In the genomic region with DNA sequence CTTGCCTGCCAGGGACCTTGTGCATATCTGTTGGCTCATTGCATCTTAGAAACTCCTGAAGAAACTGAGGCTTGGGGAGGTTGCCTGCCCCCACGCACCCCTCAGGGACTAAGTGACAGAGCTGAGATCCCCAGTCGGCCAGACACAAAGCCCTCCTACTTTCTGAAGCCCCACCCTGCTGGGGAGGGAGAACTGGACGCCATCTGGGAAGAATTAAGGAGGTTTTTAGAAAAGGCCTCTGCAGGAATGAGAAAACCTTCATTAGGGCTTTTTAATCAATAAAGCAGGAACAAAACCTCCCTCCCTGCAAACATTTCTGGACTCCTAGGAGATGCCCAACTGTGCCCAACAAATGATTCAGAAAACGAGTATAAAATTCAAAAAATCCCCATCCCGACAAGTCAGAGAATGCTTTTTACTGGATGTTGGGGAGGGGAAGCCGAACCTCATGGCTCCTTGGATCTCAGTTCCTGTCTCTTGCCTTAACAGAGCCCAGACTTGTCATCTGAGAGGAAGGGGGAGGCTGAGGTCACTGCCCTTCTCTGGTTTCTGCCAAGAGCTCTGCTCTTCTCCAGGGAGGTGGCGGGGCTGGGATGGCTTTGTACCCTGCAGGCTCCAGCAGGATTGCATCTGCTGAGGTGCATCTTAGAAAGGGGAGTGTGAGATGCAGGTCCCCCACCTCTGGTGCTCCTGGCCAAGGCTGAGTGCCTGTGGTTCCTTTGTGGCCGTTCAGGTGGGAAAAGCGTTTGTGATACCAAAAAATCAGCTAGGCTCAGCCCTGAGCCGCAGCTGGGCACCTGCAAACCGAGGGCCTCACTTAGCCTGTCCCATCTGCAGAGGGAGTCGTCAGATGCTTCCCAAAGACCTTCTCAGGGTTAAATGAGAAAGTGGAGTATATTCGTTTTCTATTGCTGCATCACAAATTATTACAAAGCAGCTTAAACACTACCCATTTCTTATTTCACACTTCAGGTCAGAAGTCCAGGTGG, we compare ENCODE assay signal across 8 cellular contexts.
DNase-seq lines count a peak whose midpoint lies in the region; ATAC-seq, FAIRE-seq and TF ChIP-seq lines count a peak whose summit lies in the region.

No MANE protein-coding gene starts in this region.

- H3K36me3 ChIP-seq in K562 (ENCODE audit: control insufficient read depth, insufficient read depth, low read length) = no peaks in the 10 kb centered on the region
- no peaks in the 10 kb centered on the region for H3K36me3 ChIP-seq in spleen

- in situ Hi-C loops in K562 (cut with MboI) = no loop called here

- no peaks in the 10 kb centered on the region for H3K79me2 ChIP-seq in K562 (ENCODE audit: control insufficient read depth, insufficient read depth, low read length)

- no TSS peak for BruUV-seq in K562 (replicated peaks; lab: Mats Ljungman, UMichigan)

- TF ChIP-seq EP300 in K562 (IDR thresholded peaks at IDR 0.05; ENCODE audit: low read length) = no peak

- peak; percentile 75 for FAIRE-seq in K562 (lab: Jason Lieb, UNC)
- FAIRE-seq in GM12892 (lab: Jason Lieb, UNC) = no peak

- H3K4me1 ChIP-seq in K562 (replicated peaks in 1 of 2; ENCODE audit: control insufficient read depth in 2 of 2, insufficient read depth in 2 of 2, low read length in 2 of 2) (peaks cover 20 to 28% of the 10 kb centered on the region in 2 experiments), spleen (peaks cover 26 to 72% (median 51%) of the 10 kb centered on the region in 6 donors)

- peak overlapping the region in 1 of 2 experiments; percentile 59; a peak in 2 of 4 replicates for H3K9ac ChIP-seq in K562 (ENCODE audit: insufficient read depth in 1 of 2, low read depth in 2 of 2, low read length in 2 of 2)

- DNase-seq in HPDE6-E6E7 (ENCODE audit: extremely low spot score) = peak; percentile 54
- DNase-seq in K562 (ENCODE audit: extremely low read depth in 1 of 4, low spot score in 3 of 4) = peak in 3 of 4 experiments; percentile 29 to 35 (median 35)
- peak; percentile 32 for DNase-seq in inferior parietal cortex (ENCODE audit: extremely low spot score)
- DNase-seq in spleen = no peak
- no peak for DNase-seq in GM12892 (ENCODE audit: insufficient read length)

- no peak overlapping the region for H3K4me3 ChIP-seq in K562
- H3K4me3 ChIP-seq in spleen = no peak overlapping the region

- no peak for TF ChIP-seq RAD21 in K562 (CRISPR knock-in tag; conservative IDR thresholded peaks at IDR 0.05 in 1 of 2, IDR thresholded peaks at IDR 0.05 in 1 of 2)

- intact Hi-C loops in K562 (cut with micrococcal nuclease) = no loop called here
- intact Hi-C loops in spleen (cut with DNase I; ENCODE audit: low total_unique reads) = no loop called here

- POLR2A ChIA-PET in K562 (lab: Yijun Ruan, JAX) = interaction anchor here (0.7 to 3.0 kb wide), 5 partner anchors 10 to 26 kb away, joined by 3 to 21 read pairs (median 3); no protein-coding TSS in a partner anchor

- TF ChIP-seq POLR2A in K562 (conservative IDR thresholded peaks at IDR 0.05) (no peak), spleen (IDR thresholded peaks at IDR 0.05) (no peak), GM12892 (IDR thresholded peaks at IDR 0.05; ENCODE audit: low read depth, low read length) (no peak)

- ATAC-seq in K562 (no peak; the same call in 2 of the 3 replicates), HG03342 (IDR thresholded peaks at IDR 0.05; ENCODE audit: unreplicated experiment) (no peak), GM19035 (IDR thresholded peaks at IDR 0.05; ENCODE audit: unreplicated experiment) (no peak), HG03571 (IDR thresholded peaks at IDR 0.05; ENCODE audit: unreplicated experiment) (no peak)

- no peaks in the 10 kb centered on the region for H3K9me1 ChIP-seq in K562 (ENCODE audit: control insufficient read depth, insufficient read depth, low read length)

- H2AFZ ChIP-seq in K562 (ENCODE audit: low read depth, low read length) = peak overlapping the region; percentile 55

- H3K27me3 ChIP-seq in K562 (ENCODE audit: control insufficient read depth in 2 of 2, insufficient read depth in 2 of 2, low read length in 2 of 2) = no peaks in the 10 kb centered on the region
- H3K27me3 ChIP-seq in spleen (replicated peaks in 1 of 7) = no peaks in the 10 kb centered on the region

- CTCF ChIA-PET in K562 (lab: Yijun Ruan, JAX; ENCODE audit: low intra/inter-chr PET ratio) = no interaction called here

- H3K4me2 ChIP-seq in K562 (ENCODE audit: insufficient read depth, low read length) = no peak overlapping the region

- 45% methylated on average over 12 of the region's 13 CpGs for WGBS in K562 (ENCODE audit: insufficient coverage, low coverage, missing lambda C conversion rate)
- WGBS in spleen, 5 donors = 62 to 76% (median 72%) methylated on average over 12 to 13 of the region's 13 CpGs

- no peak overlapping the region for H3K27ac ChIP-seq in K562 (ENCODE audit: extremely low read depth, low read depth, low read length)
- peak overlapping the region in 7 of 8 donors; percentile 62 to 86 (median 78) for H3K27ac ChIP-seq in spleen

- H3K9me3 ChIP-seq in K562 (replicated peaks; ENCODE audit: control insufficient read depth, insufficient read depth, low read depth, low read length) (no peaks in the 10 kb centered on the region), spleen (no peaks in the 10 kb centered on the region)

- no peaks in the 10 kb centered on the region for H4K20me1 ChIP-seq in K562 (replicated peaks; ENCODE audit: control insufficient read depth, insufficient read depth, low read length)

- TF ChIP-seq CTCF in K562 (IDR thresholded peaks at IDR 0.05 in 2 of 3, conservative IDR thresholded peaks at IDR 0.05 in 1 of 3; ENCODE audit: insufficient read depth in 2 of 3, low read depth in 1 of 3, low read length in 3 of 3) (no peak), spleen (IDR thresholded peaks at IDR 0.05 in 8 of 11, conservative IDR thresholded peaks at IDR 0.05 in 3 of 11) (no peak)

TF ChIP-seq in K562, 482 proteins besides CTCF, POLR2A, EP300 and RAD21:
- TF ChIP-seq, protein P1, sequence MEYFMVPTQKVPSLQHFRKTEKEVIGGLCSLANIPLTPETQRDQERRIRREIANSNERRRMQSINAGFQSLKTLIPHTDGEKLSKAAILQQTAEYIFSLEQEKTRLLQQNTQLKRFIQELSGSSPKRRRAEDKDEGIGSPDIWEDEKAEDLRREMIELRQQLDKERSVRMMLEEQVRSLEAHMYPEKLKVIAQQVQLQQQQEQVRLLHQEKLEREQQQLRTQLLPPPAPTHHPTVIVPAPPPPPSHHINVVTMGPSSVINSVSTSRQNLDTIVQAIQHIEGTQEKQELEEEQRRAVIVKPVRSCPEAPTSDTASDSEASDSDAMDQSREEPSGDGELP (CRISPR knock-in tag; IDR thresholded peaks at IDR 0.05; ENCODE audit: borderline replicate concordance) = 0 out of 2 replicates have a peak, but pooled peaks have one; percentile 3
- no peak for TF ChIP-seq HNRNPUL1 (IDR thresholded peaks at IDR 0.05; ENCODE audit: low read length)

Comparison
In these comparisons a context has a peak if more than half of its experiments do, and no peak if none do; other contexts are left out.
1. DNase-seq: peak in HPDE6-E6E7 (single experiment), K562 (3 of 4) and inferior parietal cortex (single experiment); none in spleen (single experiment) and GM12892 (single experiment).